ENCODE assay signal across 9 cellular contexts in genomic region chr19:49363265-49364082, GRCh38. TPM values are rescaled to one million over a fixed set of nuclear protein-coding genes. Genes with fewer than 3 reads are reported as not detected.
DNase-seq lines count a peak whose midpoint lies in the region; ATAC-seq, FAIRE-seq and TF ChIP-seq lines count a peak whose summit lies in the region.
"Had no signal": no experiment of that assay in that cellular context is flagged by ENCODE, and none has a peak within 500 bp of the region (broad histone marks: within the 10 kb centered on the region; RNA-seq: fewer than 3 reads in every experiment).

Gene DKKL1 (plus strand): TSS chr19:49363877. CDS start chr19:49363999, 122 bp downstream.

- H3K36me3 ChIP-seq in muscle layer of colon (ENCODE audit: insufficient read depth, low read length): peaks cover 7% of the 10 kb centered on the region

- TF ChIP-seq CTCF in D721Med (IDR thresholded peaks at IDR 0.05; ENCODE audit: insufficient read depth, missing control alignments): peak; percentile 10

- no peak for FAIRE-seq in D721Med (lab: Jason Lieb, UNC)

- no peaks in the 10 kb centered on the region for H3K27me3 ChIP-seq in muscle layer of colon (ENCODE audit: control insufficient read depth in 1 of 2, insufficient read depth in 2 of 2, low read length in 2 of 2)

- H3K27ac ChIP-seq in muscle layer of colon (ENCODE audit: low read depth, low read length): peak within 1 kb of the TSS; percentile 98

- DNase-seq in D721Med (ENCODE audit: insufficient read length, low spot score) (no peak), NOMO-1 (lab: John Stamatoyannopoulos, UW; ENCODE audit: unreplicated experiment in 2 of 2) (peak; percentile 92 to 93), activated T-cell treated with anti-CD3 and anti-CD28 coated beads for 24 hours (ENCODE audit: low read depth) (peak; percentile 42)
- peak; percentile 68 to 88 for DNase-seq in stimulated activated CD8-positive, alpha-beta memory T cell treated with anti-CD3 and anti-CD28 coated beads, Interleukin-2, amount 100 ng/mL, for 48 hours (ENCODE audit: low read depth in 2 of 2)

- H3K4me3 ChIP-seq in muscle layer of colon (ENCODE audit: low read depth in 1 of 2, low read length in 2 of 2): peak within 1 kb of the TSS; percentile 11 to 83

- peaks cover 18% of the 10 kb centered on the region for H3K4me1 ChIP-seq in muscle layer of colon (ENCODE audit: insufficient read depth, low read length)

- H3K9me3 ChIP-seq in muscle layer of colon (ENCODE audit: low read length): no peaks in the 10 kb centered on the region

- peak within 1 kb of the TSS; percentile 66 for H3K9ac ChIP-seq in muscle layer of colon (ENCODE audit: low read length)

- peak; percentile 74 for ATAC-seq in HG02885 (IDR thresholded peaks at IDR 0.05; ENCODE audit: poor library complexity, unreplicated experiment)
- ATAC-seq in esophagus mucosa: peak; percentile 96
- no peak for ATAC-seq in HG02938 (IDR thresholded peaks at IDR 0.05; ENCODE audit: unreplicated experiment)

RNA-seq across cellular contexts. Expression of gene DKKL1, which starts in this region (rescaled TPM):
- total RNA-seq in esophagus mucosa: 0.24 TPM
- total RNA-seq: activated CD8-positive, alpha-beta memory T cell treated with anti-CD3 and anti-CD28 coated beads for 36 hours had no signal

Comparison
In these comparisons a context has a peak if more than half of its experiments do, and no peak if none do; other contexts are left out.
1. Peak in ATAC-seq in esophagus mucosa; RNA of the gene not detected or under 1 TPM.